25 cellular contexts compared by ENCODE assay signal in the genomic region with DNA sequence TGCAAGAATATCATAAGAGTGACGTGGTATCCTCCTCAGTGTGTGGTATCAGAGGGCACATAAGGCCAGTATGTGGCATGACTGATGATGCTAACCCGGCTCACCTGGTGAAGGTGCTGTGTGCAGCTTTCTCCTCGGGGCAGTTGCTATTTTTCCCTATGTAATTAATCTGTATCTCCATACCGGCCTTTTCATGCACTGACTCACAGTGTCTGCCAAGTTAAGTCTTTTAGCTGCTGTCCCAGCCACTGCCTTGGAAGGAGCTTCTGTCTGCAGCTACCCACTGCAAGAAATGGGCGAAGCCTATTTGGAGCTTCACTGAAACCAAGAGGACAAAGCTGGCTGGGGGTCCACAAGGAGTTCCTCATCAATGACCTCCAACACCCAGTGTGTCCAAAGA. TPM values are rescaled to one million over a fixed set of nuclear protein-coding genes. Genes with fewer than 3 reads are reported as not detected.
"Had no signal": no experiment of that assay in that cellular context is flagged by ENCODE, and none has a peak within 500 bp of the region (broad histone marks: within the 10 kb centered on the region; RNA-seq: fewer than 3 reads in every experiment).

No MANE protein-coding gene starts in this region.

- H3K4me2 ChIP-seq: hepatocyte had no signal

- H3K79me2 ChIP-seq: hepatocyte had no signal

- H3K4me1 ChIP-seq: vagina had no signal

- H3K27me3 ChIP-seq: hepatocyte, tibial artery, upper lobe of right lung, vagina had no signal

- H3K9me3 Mint-ChIP-seq: dendritic cell treated with granulocyte-macrophage colony-stimulating factor and Interleukin-4, amounts not matched to agents 40 ng/mL and 50 ng/mL, for 4 days; effector memory CD8-positive, alpha-beta T cell; naive B cell; stimulated activated memory B cell treated with anti-CD40 and anti-IgM and Interleukin-4, amounts not matched to agents 10 μg/mL and 1 μg/mL and 100 μg/mL, for 72 hours; stimulated activated naive CD8-positive, alpha-beta T cell treated with anti-CD3 and anti-CD28 coated beads, Interleukin-15, Interleukin-2, amounts not matched to agents 100 ng/mL and 50 ng/mL, for 24 hours had no signal

- DNase-seq: effector memory CD8-positive, alpha-beta T cell; esophagus squamous epithelium; foreskin melanocyte; kidney; left colon; left ventricle myocardium superior; mesendoderm; naive B cell; occipital lobe; psoas muscle; retina; spleen; stimulated activated CD4-positive, alpha-beta T cell treated with anti-CD3 and anti-CD28 coated beads, Interleukin-15, amount 100 ng/mL, for 24 hours; stimulated activated CD4-positive, alpha-beta T cell treated with anti-CD3 and anti-CD28 coated beads, Interleukin-1b, Interleukin-23, amount 100 ng/mL, for 48 hours; stimulated activated CD4-positive, alpha-beta T cell treated with anti-CD3 and anti-CD28 coated beads, Interleukin-4, amount 100 ng/mL, for 24 hours; tibial artery; upper lobe of right lung had no signal

- H2AFZ ChIP-seq: hepatocyte had no signal

- H3K4me3 Mint-ChIP-seq: dendritic cell treated with granulocyte-macrophage colony-stimulating factor and Interleukin-4, amounts not matched to agents 40 ng/mL and 50 ng/mL, for 4 days; effector memory CD8-positive, alpha-beta T cell; naive B cell; nephron; stimulated activated memory B cell treated with anti-CD40 and anti-IgM and Interleukin-4, amounts not matched to agents 10 μg/mL and 1 μg/mL and 100 μg/mL, for 72 hours; stimulated activated naive CD8-positive, alpha-beta T cell treated with anti-CD3 and anti-CD28 coated beads, Interleukin-15, Interleukin-2, amounts not matched to agents 100 ng/mL and 50 ng/mL, for 24 hours had no signal

- H3K27ac Mint-ChIP-seq: dendritic cell treated with granulocyte-macrophage colony-stimulating factor and Interleukin-4, amounts not matched to agents 40 ng/mL and 50 ng/mL, for 4 days; effector memory CD8-positive, alpha-beta T cell; naive B cell; stimulated activated memory B cell treated with anti-CD40 and anti-IgM and Interleukin-4, amounts not matched to agents 10 μg/mL and 1 μg/mL and 100 μg/mL, for 72 hours; stimulated activated naive CD8-positive, alpha-beta T cell treated with anti-CD3 and anti-CD28 coated beads, Interleukin-15, Interleukin-2, amounts not matched to agents 100 ng/mL and 50 ng/mL, for 24 hours had no signal

- FAIRE-seq: kidney had no signal

- H3K9me3 ChIP-seq: esophagus squamous epithelium, psoas muscle, spleen, tibial artery, upper lobe of right lung, vagina had no signal

- H3K36me3 Mint-ChIP-seq: naive B cell; stimulated activated memory B cell treated with anti-CD40 and anti-IgM and Interleukin-4, amounts not matched to agents 10 μg/mL and 1 μg/mL and 100 μg/mL, for 72 hours had no signal

- H3K36me3 ChIP-seq: esophagus squamous epithelium, spleen, tibial artery, upper lobe of right lung, vagina had no signal

- ATAC-seq: effector memory CD8-positive, alpha-beta T cell; left colon; left ventricle myocardium superior; psoas muscle; sciatic nerve; stimulated activated memory B cell treated with anti-CD40 and anti-IgM and Interleukin-4, amounts not matched to agents 10 μg/mL and 1 μg/mL and 100 μg/mL, for 72 hours; upper lobe of right lung had no signal

- H3K27ac ChIP-seq: esophagus squamous epithelium, hepatocyte, psoas muscle, spleen, tibial artery, upper lobe of right lung, vagina had no signal

- H3K4me3 ChIP-seq: esophagus squamous epithelium, hepatocyte, lung, psoas muscle, spleen, tibial artery, upper lobe of right lung, vagina had no signal

RNA-seq across cellular contexts. Expression of a gene that starts 46.0 kb away (rescaled TPM):
- total RNA-seq: left colon, left ventricle myocardium superior, psoas muscle, upper lobe of right lung had no signal
